In genomic region chr3:128707935-128708494, GRCh38 we compare ENCODE assay signal across 17 cellular contexts. TPM values are rescaled to one million over a fixed set of nuclear protein-coding genes. Genes with fewer than 3 reads are reported as not detected.
DNase-seq lines count a peak whose midpoint lies in the region; ATAC-seq and TF ChIP-seq lines count a peak whose summit lies in the region.
"Had no signal": no experiment of that assay in that cellular context is flagged by ENCODE, and none has a peak within 500 bp of the region (broad histone marks: within the 10 kb centered on the region; RNA-seq: fewer than 3 reads in every experiment).

No MANE protein-coding gene starts in this region.

- no peaks in the 10 kb centered on the region for H3K27me3 ChIP-seq in psoas muscle (ENCODE audit: insufficient read depth in 3 of 3, low read length in 2 of 3)
- H3K27me3 ChIP-seq in dorsolateral prefrontal cortex = no peaks in the 10 kb centered on the region

- no peaks in the 10 kb centered on the region for H3K9me3 ChIP-seq in psoas muscle

- TF ChIP-seq CTCF in glutamatergic neuron (IDR thresholded peaks at IDR 0.05; ENCODE audit: partially characterized antibody, unreplicated experiment) (no peak), psoas muscle (IDR thresholded peaks at IDR 0.05) (no peak), dorsolateral prefrontal cortex (IDR thresholded peaks at IDR 0.05 in 54 of 56, conservative IDR thresholded peaks at IDR 0.05 in 2 of 56; ENCODE audit: low read depth in 1 of 56, partially characterized antibody in 56 of 56) (no peak)

- H3K36me3 ChIP-seq in psoas muscle (ENCODE audit: insufficient read depth in 1 of 2, low read depth in 1 of 2) = no peaks in the 10 kb centered on the region

- no peak overlapping the region for H3K4me3 ChIP-seq in psoas muscle
- H3K4me3 ChIP-seq in dorsolateral prefrontal cortex = no peak overlapping the region
- H3K4me3 ChIP-seq: SK-N-MC had no signal

- DNase-seq in HuH-7 (ENCODE audit: low spot score) (peak; percentile 62), NCI-H146 (lab: John Stamatoyannopoulos, UW) (peak; percentile 41), glutamatergic neuron (peak; percentile 22), psoas muscle (no peak), dorsolateral prefrontal cortex (no peak)
- DNase-seq: ACHN; C1 segment of cervical spinal cord; DND-41; H9; KBM-7; NCI-H187 treated with DMSO at 0.1 percent for 48 hours; NCI-H748 treated with DMSO at 0.1 percent for 48 hours; NK-92 treated with Interleukin-12 subunit alpha and Interleukin-12 subunit beta, amount 100 ng/mL, for 24 hours had no signal

- intact Hi-C loops in psoas muscle (cut with DNase I) = no loop called here
- intact Hi-C loops in dorsolateral prefrontal cortex (cut with DNase I) = no loop called here

- H3K27ac ChIP-seq in psoas muscle (peak overlapping the region; percentile 81), dorsolateral prefrontal cortex (no peak overlapping the region)
- H3K27ac ChIP-seq: SK-N-MC had no signal

- no peak overlapping the region for H3K4me3 Mint-ChIP-seq in glutamatergic neuron (ENCODE audit: unreplicated experiment)
- H3K4me3 Mint-ChIP-seq: H9 had no signal

- WGBS in psoas muscle, 3 donors = 46 to 80% (median 53%) methylated on average over 2 of the region's 2 CpGs

- no peaks in the 10 kb centered on the region for H3K9me3 Mint-ChIP-seq in glutamatergic neuron (ENCODE audit: unreplicated experiment)
- H3K9me3 Mint-ChIP-seq: H9 had no signal

- peak overlapping the region; percentile 7 for H3K27ac Mint-ChIP-seq in glutamatergic neuron (ENCODE audit: unreplicated experiment)
- H3K27ac Mint-ChIP-seq: H9 had no signal

- peaks cover 10% of the 10 kb centered on the region for H3K4me1 ChIP-seq in psoas muscle

- H3K27me3 Mint-ChIP-seq in glutamatergic neuron (ENCODE audit: unreplicated experiment) = peaks cover 4% of the 10 kb centered on the region

- H3K4me1 Mint-ChIP-seq in glutamatergic neuron (ENCODE audit: low read depth, unreplicated experiment) = peaks cover 29% of the 10 kb centered on the region

- no peaks in the 10 kb centered on the region for H3K36me3 Mint-ChIP-seq in glutamatergic neuron (ENCODE audit: unreplicated experiment)

- peak in 3 of 4 donors; percentile 12 to 40 (median 16) for ATAC-seq in psoas muscle
- ATAC-seq in GM21360 (IDR thresholded peaks at IDR 0.05; ENCODE audit: unreplicated experiment) = no peak
- ATAC-seq in HG03460 (IDR thresholded peaks at IDR 0.05; ENCODE audit: unreplicated experiment) = no peak
- ATAC-seq: Right ventricle myocardium inferior had no signal

RNA-seq across cellular contexts. Expression of gene RAB7A, which starts 18.0 kb away (rescaled TPM):
- 298 TPM for total RNA-seq in glutamatergic neuron (ENCODE audit: unreplicated experiment)
- 100 to 1,000 TPM; 232 to 375 (median 284) TPM for total RNA-seq in psoas muscle
- 100 to 1,000 TPM; 206 to 410 (median 369) TPM for polyA plus RNA-seq in psoas muscle
- total RNA-seq in dorsolateral prefrontal cortex = 100 to 1,000 TPM; 221 to 378 (median 299) TPM

RNA-seq across cellular contexts. Expression of gene RPN1, which starts 57.4 kb away (rescaled TPM):
- 121 TPM for total RNA-seq in glutamatergic neuron (ENCODE audit: unreplicated experiment)
- total RNA-seq in psoas muscle = 100 to 1,000 TPM in 2 of 4 donors, 10 to 100 TPM in 2; 55.5 to 116 (median 91.7) TPM
- polyA plus RNA-seq in psoas muscle = 100 to 1,000 TPM; 108 to 197 (median 135) TPM
- total RNA-seq in dorsolateral prefrontal cortex = 100 to 1,000 TPM in 12 of 120 experiments, 10 to 100 TPM in 108; 67.6 to 110 (median 88.8) TPM

Comparison
In these comparisons a context has a peak if more than half of its experiments do, and no peak if none do; other contexts are left out.
1. DNase-seq: peak in HuH-7 (single experiment), NCI-H146 (single experiment) and glutamatergic neuron (single experiment); none in psoas muscle (0 of 2) and dorsolateral prefrontal cortex (0 of 10).
2. ATAC-seq: peak in psoas muscle (3 of 4); none in GM21360 (single experiment) and HG03460 (single experiment).